ENCODE assay signal across 22 cellular contexts in the genomic region with DNA sequence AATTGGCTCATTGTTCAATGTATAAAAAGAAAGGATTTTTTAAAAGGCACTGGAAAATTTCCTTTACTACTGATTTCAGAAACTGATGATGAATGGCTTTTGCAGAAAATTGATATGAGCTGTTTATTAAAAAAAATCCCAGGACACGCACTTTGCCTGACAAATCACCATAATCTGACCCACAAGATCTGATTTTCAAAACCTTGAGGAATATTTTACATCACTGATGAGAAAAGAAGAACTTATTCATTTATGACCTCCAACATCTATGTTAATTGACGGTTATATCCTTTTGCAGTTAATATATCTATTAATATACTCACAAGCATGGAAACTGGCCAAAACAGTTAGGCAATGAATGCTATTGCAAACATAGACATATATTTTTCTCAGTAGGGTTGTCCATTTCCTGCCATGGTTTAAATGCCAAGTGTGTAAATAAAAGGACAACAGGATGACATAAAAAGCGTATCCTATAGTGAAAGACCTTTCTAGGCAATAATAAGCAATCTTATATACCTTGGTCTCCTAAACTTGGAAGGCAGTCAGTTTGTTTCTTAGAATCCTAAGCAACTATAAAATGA.
"Had no signal": no experiment of that assay in that cellular context is flagged by ENCODE, and none has a peak within 500 bp of the region (broad histone marks: within the 10 kb centered on the region; RNA-seq: fewer than 3 reads in every experiment).

No MANE protein-coding gene starts in this region.

- H3K27me3 Mint-ChIP-seq: activated naive CD4-positive, alpha-beta T cell treated with anti-CD3 and anti-CD28 coated beads, Interleukin-2, amount 50 U/mL, for 24 hours; stimulated activated naive CD8-positive, alpha-beta T cell treated with anti-CD3 and anti-CD28 coated beads, Interleukin-15, Interleukin-2, amounts not matched to agents 100 ng/mL and 50 ng/mL, for 24 hours had no signal

- H3K4me3 ChIP-seq: body of pancreas, hepatocyte, pancreas, psoas muscle, tibial artery had no signal

- H3K9me3 ChIP-seq: body of pancreas, pancreas, psoas muscle, tibial artery had no signal

- DNase-seq: activated gamma-delta T cell treated with Interleukin-2 at 50 U/mL for 16 hours; activated T-cell treated with anti-CD3 and anti-CD28 coated beads, Interleukin-2, amount 50 U/mL, for 1 hour; anterior cingulate cortex; body of pancreas; dermis blood vessel endothelial cell; effector CD8-positive, alpha-beta T cell; glutamatergic neuron; immature natural killer cell; kidney glomerular epithelial cell; left ventricle myocardium superior; pancreas; psoas muscle; right cardiac atrium; stimulated activated CD4-positive, alpha-beta T cell treated with anti-CD3 and anti-CD28 coated beads, Interleukin-12 subunit alpha, Interleukin-12 subunit beta, amount 100 ng/mL, for 4 hours; stimulated activated CD4-positive, alpha-beta T cell treated with anti-CD3 and anti-CD28 coated beads, Interleukin-4, amount 100 ng/mL, for 4 hours; T1000; tibial artery had no signal

- H3K9me3 Mint-ChIP-seq: activated naive CD4-positive, alpha-beta T cell treated with anti-CD3 and anti-CD28 coated beads, Interleukin-2, amount 50 U/mL, for 24 hours; immature natural killer cell; natural killer cell treated with Interleukin-12 subunit alpha and Interleukin-12 subunit beta and Interleukin-15 and Interleukin-18, amount 100 ng/mL, for 72 hours; stimulated activated naive CD8-positive, alpha-beta T cell treated with anti-CD3 and anti-CD28 coated beads, Interleukin-15, Interleukin-2, amounts not matched to agents 100 ng/mL and 50 ng/mL, for 24 hours had no signal

- ATAC-seq: body of pancreas; left ventricle myocardium superior; natural killer cell treated with Interleukin-12 subunit alpha and Interleukin-12 subunit beta and Interleukin-15 and Interleukin-18, amount 100 ng/mL, for 72 hours; pancreas; psoas muscle; right cardiac atrium; WTC11 had no signal

- H3K4me3 Mint-ChIP-seq: activated naive CD4-positive, alpha-beta T cell treated with anti-CD3 and anti-CD28 coated beads, Interleukin-2, amount 50 U/mL, for 24 hours; immature natural killer cell; natural killer cell treated with Interleukin-12 subunit alpha and Interleukin-12 subunit beta and Interleukin-15 and Interleukin-18, amount 100 ng/mL, for 72 hours; stimulated activated naive CD8-positive, alpha-beta T cell treated with anti-CD3 and anti-CD28 coated beads, Interleukin-15, Interleukin-2, amounts not matched to agents 100 ng/mL and 50 ng/mL, for 24 hours; WTC11 had no signal

- H3K4me1 Mint-ChIP-seq: immature natural killer cell had no signal

- H3K36me3 Mint-ChIP-seq: activated naive CD4-positive, alpha-beta T cell treated with anti-CD3 and anti-CD28 coated beads, Interleukin-2, amount 50 U/mL, for 24 hours; immature natural killer cell; natural killer cell treated with Interleukin-12 subunit alpha and Interleukin-12 subunit beta and Interleukin-15 and Interleukin-18, amount 100 ng/mL, for 72 hours; WTC11 had no signal

- H3K27ac Mint-ChIP-seq: activated naive CD4-positive, alpha-beta T cell treated with anti-CD3 and anti-CD28 coated beads, Interleukin-2, amount 50 U/mL, for 24 hours; immature natural killer cell; natural killer cell treated with Interleukin-12 subunit alpha and Interleukin-12 subunit beta and Interleukin-15 and Interleukin-18, amount 100 ng/mL, for 72 hours; stimulated activated naive CD8-positive, alpha-beta T cell treated with anti-CD3 and anti-CD28 coated beads, Interleukin-15, Interleukin-2, amounts not matched to agents 100 ng/mL and 50 ng/mL, for 24 hours; WTC11 had no signal
